Comparison of ENCODE assay signal across 22 cellular contexts in genomic region chr16:88826070-88826840, GRCh38. TPM values are rescaled to one million over a fixed set of nuclear protein-coding genes. Genes with fewer than 3 reads are reported as not detected.
A peak's percentile ranks its signal among the peaks of the same experiment; 100 is the strongest.
DNase-seq lines count a peak whose midpoint lies in the region; ATAC-seq and TF ChIP-seq lines count a peak whose summit lies in the region.
"Had no signal": no experiment of that assay in that cellular context is flagged by ENCODE, and none has a peak within 500 bp of the region (broad histone marks: within the 10 kb centered on the region; RNA-seq: fewer than 3 reads in every experiment).

No MANE protein-coding gene starts in this region.

- TF ChIP-seq POLR2A in vagina (IDR thresholded peaks at IDR 0.05) (no peak), heart left ventricle (IDR thresholded peaks at IDR 0.05) (no peak)

- no peak for TF ChIP-seq CTCF in RWPE2 (IDR thresholded peaks at IDR 0.05; ENCODE audit: poor library complexity, severe bottlenecking)
- no peak for TF ChIP-seq CTCF in epithelial cell of esophagus (IDR thresholded peaks at IDR 0.05; ENCODE audit: insufficient read depth, low read depth, low read length, missing control alignments)
- TF ChIP-seq CTCF in vagina (IDR thresholded peaks at IDR 0.05), result no peak
- TF ChIP-seq CTCF in heart left ventricle (IDR thresholded peaks at IDR 0.05), result no peak

- H3K27me3 ChIP-seq in RWPE2 (ENCODE audit: insufficient read depth, poor library complexity, severe bottlenecking) (no peaks in the 10 kb centered on the region), vagina (no peaks in the 10 kb centered on the region), heart left ventricle (no peaks in the 10 kb centered on the region)
- H3K27me3 ChIP-seq: BE2C, MG63 had no signal

- H3K27ac ChIP-seq in RWPE2 (ENCODE audit: poor library complexity, severe bottlenecking), result no peak overlapping the region
- H3K27ac ChIP-seq in vagina, result peak overlapping the region; percentile 53
- H3K27ac ChIP-seq in heart left ventricle, result no peak overlapping the region

- whole genome bisulfite sequencing in heart left ventricle, 4 donors, result 93 to 97% (median 96%) methylated on average over 15 to 26 of the region's 26 CpGs

- no peak for DNase-seq in RWPE2 (ENCODE audit: low spot score)
- DNase-seq in epithelial cell of esophagus (ENCODE audit: low read depth), result peak; percentile 24
- DNase-seq in mucosa of gallbladder (ENCODE audit: low spot score), result peak; percentile 60
- DNase-seq in vagina (ENCODE audit: extremely low spot score in 2 of 2), result no peak
- DNase-seq in DMS53 treated with DMSO at 0.1 percent for 48 hours (lab: John Stamatoyannopoulos, UW; ENCODE audit: unreplicated experiment), result no peak
- DNase-seq in heart left ventricle, result no peak
- DNase-seq: BE2C, DMS79, Kasumi-1, MG63, NCI-H1092, NCI-H1436, NCI-H2029, NCI-H2227 treated with DMSO at 0.1 percent for 48 hours, NCI-H510A had no signal

- H3K36me3 ChIP-seq in RWPE2 (ENCODE audit: low read depth) (no peaks in the 10 kb centered on the region), vagina (peaks cover 0 to 34% of the 10 kb centered on the region in 2 donors), heart left ventricle (peaks cover 0 to 54% (median 14%) of the 10 kb centered on the region in 9 donors)
- H3K36me3 ChIP-seq: BE2C, MG63 had no signal

- H3K4me3 ChIP-seq in RWPE2 (ENCODE audit: severe bottlenecking) (no peak overlapping the region), epithelial cell of esophagus (ENCODE audit: low read length) (no peak overlapping the region), vagina (no peak overlapping the region), heart left ventricle (no peak overlapping the region)
- H3K4me3 ChIP-seq: MG63 had no signal

- H3K4me1 ChIP-seq in RWPE2 (ENCODE audit: insufficient read depth, poor library complexity, severe bottlenecking), result no peaks in the 10 kb centered on the region
- H3K4me1 ChIP-seq in vagina, result peaks cover 4% of the 10 kb centered on the region
- no peaks in the 10 kb centered on the region for H3K4me1 ChIP-seq in heart left ventricle

- intact Hi-C loops in vagina (cut with DNase I), result no loop called here
- intact Hi-C loops in heart left ventricle (cut with DNase I), result no loop called here

- ATAC-seq in RWPE2 (ENCODE audit: low read depth) (peak; percentile 7; the same call in 1 of the 3 replicates), heart left ventricle (no peak), HG03159 (IDR thresholded peaks at IDR 0.05; ENCODE audit: unreplicated experiment) (no peak)
- ATAC-seq: Panc1, Right ventricle myocardium inferior had no signal

- H3K9me3 ChIP-seq in RWPE2 (ENCODE audit: severe bottlenecking), result no peaks in the 10 kb centered on the region
- no peaks in the 10 kb centered on the region for H3K9me3 ChIP-seq in vagina
- no peaks in the 10 kb centered on the region for H3K9me3 ChIP-seq in heart left ventricle
- H3K9me3 ChIP-seq: BE2C, MG63 had no signal

RNA-seq across cellular contexts. Expression of gene APRT, which starts 14.5 kb away (rescaled TPM):
- total RNA-seq in mucosa of gallbladder (104 TPM), vagina (134 TPM), heart left ventricle (10 to 100 TPM; 26.6 to 75.8 (median 44.2) TPM)
- 100 to 1,000 TPM in 1 of 2 donors, 10 to 100 TPM in 1; 62.6 to 129 TPM for polyA plus RNA-seq in heart left ventricle

RNA-seq across cellular contexts. Expression of gene CDT1, which starts 22.7 kb away (rescaled TPM):
- total RNA-seq in mucosa of gallbladder (3.2 TPM), vagina (10.8 TPM), heart left ventricle (1 to 10 TPM in 4 of 9 donors, under 1 TPM in 5; 0.23 to 6.1 (median 0.70) TPM)
- under 1 TPM; 0.19 to 0.40 TPM for polyA plus RNA-seq in heart left ventricle

RNA-seq across cellular contexts. Expression of gene GALNS, which starts 30.5 kb away (rescaled TPM):
- total RNA-seq in mucosa of gallbladder (56.1 TPM), vagina (61.4 TPM), heart left ventricle (10 to 100 TPM; 10.7 to 22.7 (median 13.3) TPM)
- 10 to 100 TPM; 14.1 to 16.4 TPM for polyA plus RNA-seq in heart left ventricle

RNA-seq across cellular contexts. Expression of gene TRAPPC2L, which starts 30.7 kb away (rescaled TPM):
- total RNA-seq in mucosa of gallbladder (53.8 TPM), vagina (50.8 TPM), heart left ventricle (10 to 100 TPM; 20.3 to 65.7 (median 44.2) TPM)
- 10 to 100 TPM; 30.3 to 51.3 TPM for polyA plus RNA-seq in heart left ventricle

RNA-seq across cellular contexts. Expression of gene PABPN1L, which starts 40.2 kb away (rescaled TPM):
- total RNA-seq in mucosa of gallbladder (not detected), vagina (not detected), heart left ventricle (not detected)
- polyA plus RNA-seq in heart left ventricle, result not detected
- total RNA-seq: A673, H1, Right ventricle myocardium inferior, SK-MEL-5 had no signal
- polyA plus RNA-seq: H1, IgD-negative memory B cell had no signal

Comparison
In these comparisons a context has a peak if more than half of its experiments do, and no peak if none do; other contexts are left out.
1. DNase-seq: peak in epithelial cell of esophagus (single experiment) and mucosa of gallbladder (single experiment); none in RWPE2 (single experiment), vagina (0 of 2), DMS53 treated with DMSO at 0.1 percent for 48 hours (single experiment) and heart left ventricle (0 of 5).